In the genomic region with DNA sequence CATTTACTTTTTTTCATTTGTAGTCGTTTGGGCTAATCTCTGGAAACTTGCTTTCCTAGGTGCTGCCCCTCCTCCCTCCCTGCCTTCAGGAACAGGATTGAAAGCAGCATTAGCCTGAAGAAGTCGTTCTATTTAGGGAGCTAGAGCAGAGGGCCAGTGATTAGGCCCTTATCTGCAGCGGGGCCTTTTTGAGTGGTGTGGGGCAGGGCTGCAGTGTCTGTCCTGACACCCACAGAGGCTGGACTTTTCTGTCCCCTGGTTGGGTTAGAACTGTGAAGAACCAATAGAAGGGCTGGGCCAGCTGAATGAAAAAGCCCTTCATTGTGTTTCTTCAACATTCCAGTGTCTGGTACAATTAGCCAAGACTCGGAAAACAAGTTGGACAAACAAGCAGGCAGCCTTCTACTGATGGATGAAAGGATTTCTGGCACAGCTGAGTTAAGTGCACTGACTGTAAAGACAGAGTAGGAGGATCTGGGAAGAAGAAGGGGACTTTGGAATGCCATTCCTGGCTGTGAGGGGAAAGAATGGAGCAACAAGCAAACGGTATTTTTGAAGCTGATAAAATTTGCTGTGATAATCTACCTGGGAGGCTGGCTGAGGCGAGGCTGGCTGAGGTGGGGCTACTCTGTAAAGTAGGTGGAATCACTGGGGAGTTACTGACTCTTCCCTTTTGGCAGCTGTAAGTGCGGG, we compare ENCODE assay signal across 9 cellular contexts. TPM values are rescaled to one million over a fixed set of nuclear protein-coding genes. Genes with fewer than 3 reads are reported as not detected.
DNase-seq lines count a peak whose midpoint lies in the region; ATAC-seq and TF ChIP-seq lines count a peak whose summit lies in the region.
"Had no signal": no experiment of that assay in that cellular context is flagged by ENCODE, and none has a peak within 500 bp of the region (broad histone marks: within the 10 kb centered on the region; RNA-seq: fewer than 3 reads in every experiment).

No MANE protein-coding gene starts in this region.

- H3K9me3 Mint-ChIP-seq in Calu3 (ENCODE audit: low read depth, unreplicated experiment) (no peaks in the 10 kb centered on the region), T-cell (no peaks in the 10 kb centered on the region)

- H3K36me3 Mint-ChIP-seq in Calu3 (ENCODE audit: insufficient read depth, unreplicated experiment) (no peaks in the 10 kb centered on the region), T-cell (peaks cover 7% of the 10 kb centered on the region)

- peak overlapping the region; percentile 35 for H3K27ac Mint-ChIP-seq in Calu3 (ENCODE audit: unreplicated experiment)
- peak overlapping the region; percentile 95 for H3K27ac Mint-ChIP-seq in T-cell

- peak overlapping the region; percentile 20 for H3K4me3 Mint-ChIP-seq in Calu3 (ENCODE audit: low read depth, unreplicated experiment)
- H3K4me3 Mint-ChIP-seq in T-cell, result peak overlapping the region; percentile 52 to 93 (median 84)

- intact Hi-C loops in Calu3 (cut with micrococcal nuclease; ENCODE audit: unreplicated experiment), result no loop called here

- H3K4me1 Mint-ChIP-seq in Calu3 (ENCODE audit: low read depth, unreplicated experiment), result peaks cover 30% of the 10 kb centered on the region
- H3K4me1 Mint-ChIP-seq in T-cell, result peaks cover 47 to 60% (median 57%) of the 10 kb centered on the region in 3 donors

- no peak for TF ChIP-seq CTCF in Calu3 (IDR thresholded peaks at IDR 0.05; ENCODE audit: unreplicated experiment)
- TF ChIP-seq CTCF in omental fat pad (IDR thresholded peaks at IDR 0.05), result no peak
- TF ChIP-seq CTCF in GM20000 (IDR thresholded peaks at IDR 0.05; ENCODE audit: extremely low read depth, missing control alignments), result no peak

- peak; percentile 48 for DNase-seq in Calu3
- no peak for DNase-seq in T-cell
- peak; percentile 25 for DNase-seq in fibroblast of peridontal ligament (ENCODE audit: extremely low read depth)
- no peak for DNase-seq in omental fat pad (ENCODE audit: low spot score)
- DNase-seq in GM20000 (ENCODE audit: low spot score), result no peak
- no peak for DNase-seq in NOMO-1 (lab: John Stamatoyannopoulos, UW; ENCODE audit: unreplicated experiment in 2 of 2)
- DNase-seq in NCI-H446 (lab: John Stamatoyannopoulos, UW), result no peak
- DNase-seq: activated CD4-positive, CD25-positive, alpha-beta regulatory T cell had no signal

- CTCF ChIA-PET in Calu3 (lab: Charles Lee), result interaction anchor here (0.7 to 2.9 kb wide), 5 partner anchors 16 to 115 kb away, joined by 3 to 24 read pairs (median 4); no protein-coding TSS in a partner anchor
- CTCF ChIA-PET in T-cell (lab: Charles Lee), result interaction anchor here (1.1 to 7.1 kb wide), 7 partner anchors 9 to 227 kb away, joined by 4 to 71 read pairs (median 8); a partner anchor contains a TSS

- BruUV-seq in Calu3 (replicated peaks; lab: Mats Ljungman, UMichigan), result no TSS peak

- POLR2A ChIA-PET in T-cell (lab: Charles Lee), result interaction anchor here in 1 of 2 donors (1.0 to 2.2 kb wide), 3 partner anchors 9 to 30 kb away, joined by 3 to 7 read pairs (median 7); no protein-coding TSS in a partner anchor

- H3K27me3 Mint-ChIP-seq in Calu3 (ENCODE audit: unreplicated experiment) (no peaks in the 10 kb centered on the region), T-cell (no peaks in the 10 kb centered on the region)

- ATAC-seq in T-cell (replicated peaks in 1 of 4) (no peak), omental fat pad (ENCODE audit: low FRiP score) (peak; percentile 53), HG02588 (IDR thresholded peaks at IDR 0.05; ENCODE audit: unreplicated experiment) (no peak)

RNA-seq across cellular contexts. Expression of a gene that starts 9.7 kb away (rescaled TPM):
- total RNA-seq in Calu3 (2022) (701 and 705 TPM in 2 replicates), T-cell (100 to 1,000 TPM; 232 to 596 (median 258) TPM), omental fat pad (100 to 1,000 TPM; 230 to 378 (median 300) TPM)

Comparison
In these comparisons a context has a peak if more than half of its experiments do, and no peak if none do; other contexts are left out.
1. DNase-seq: peak in Calu3 (single experiment) and fibroblast of peridontal ligament (single experiment); none in T-cell (0 of 34), omental fat pad (single experiment), GM20000 (single experiment), NOMO-1 (0 of 2) and NCI-H446 (0 of 2).